ENCODE assay signal across 34 cellular contexts in the genomic region with DNA sequence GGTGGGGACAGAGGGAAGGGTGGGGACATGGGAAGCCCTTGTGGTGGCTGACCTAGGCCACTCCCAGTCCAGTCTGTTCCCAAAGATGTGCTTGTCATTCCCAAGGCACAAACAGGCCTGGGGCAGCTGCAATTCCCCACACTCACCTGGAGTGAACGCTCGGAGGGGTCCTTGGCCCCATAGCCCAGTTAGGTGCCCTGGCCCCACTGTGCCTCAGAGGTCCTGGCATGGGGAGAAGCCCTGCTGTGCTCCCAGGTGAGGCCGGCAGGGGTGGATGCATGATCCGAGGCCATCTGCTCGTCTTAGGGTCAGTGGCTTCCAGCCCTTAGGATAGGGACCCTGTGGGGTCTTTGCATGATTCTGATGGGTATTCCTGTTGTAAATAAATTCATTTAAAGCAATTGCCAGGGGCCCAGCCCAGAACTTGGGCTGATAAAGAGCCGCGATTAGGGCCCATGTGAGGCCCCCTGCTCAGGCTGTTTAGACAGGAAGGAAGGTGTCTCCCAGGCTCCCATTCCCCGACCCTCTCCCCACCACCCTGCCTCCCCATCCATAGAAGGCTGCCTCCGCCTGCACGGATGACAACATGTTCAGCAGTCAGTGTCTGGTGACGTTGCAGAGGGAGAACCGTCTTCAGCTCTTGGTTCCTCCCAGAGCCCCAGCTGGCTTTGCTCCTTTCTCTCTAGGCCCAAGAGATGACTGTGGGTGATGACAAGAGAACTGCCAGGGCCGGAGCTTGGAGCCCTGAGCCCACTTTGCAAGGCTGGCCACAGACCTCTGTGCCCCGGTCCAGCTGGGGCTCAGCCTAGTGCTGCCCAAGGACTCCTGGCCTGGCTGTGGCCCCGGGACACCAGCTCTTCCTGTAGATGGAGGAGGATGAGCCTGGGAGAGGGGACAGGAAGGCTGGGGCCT. TPM values are rescaled to one million over a fixed set of nuclear protein-coding genes. Genes with fewer than 3 reads are reported as not detected.
"Had no signal": no experiment of that assay in that cellular context is flagged by ENCODE, and none has a peak within 500 bp of the region (broad histone marks: within the 10 kb centered on the region; RNA-seq: fewer than 3 reads in every experiment).

No MANE protein-coding gene starts in this region.

- H3K27ac ChIP-seq: brain microvascular endothelial cell, epithelial cell of prostate, esophagus squamous epithelium, heart right ventricle, left lung, parathyroid adenoma, right atrium auricular region, thoracic aorta, vagina had no signal

- H3K4me3 Mint-ChIP-seq: activated CD4-positive, alpha-beta T cell treated with anti-CD3 and anti-CD28 coated beads, Interleukin-2, amount 10 ng/mL, durations not matched to agents 7 days and 5 days; activated CD8-positive, alpha-beta T cell treated with anti-CD3 and anti-CD28 coated beads for 36 hours; naive B cell; nephron progenitor cell; T-helper 17 cell; type B pancreatic cell had no signal

- ATAC-seq: activated CD8-positive, alpha-beta T cell treated with anti-CD3 and anti-CD28 coated beads for 36 hours; left lung; SK-N-SH treated with all-trans-retinoic acid at 6 μM for 48 hours; stimulated activated naive CD8-positive, alpha-beta T cell treated with anti-CD3 and anti-CD28 coated beads, Interleukin-15, Interleukin-2, amounts not matched to agents 100 U/mL and 50 U/mL, for 24 hours; T-helper 17 cell had no signal

- H3K27ac Mint-ChIP-seq: activated CD4-positive, alpha-beta T cell treated with anti-CD3 and anti-CD28 coated beads, Interleukin-2, amount 10 ng/mL, durations not matched to agents 7 days and 5 days; activated CD8-positive, alpha-beta T cell treated with anti-CD3 and anti-CD28 coated beads for 36 hours; nephron progenitor cell; T-helper 17 cell; type B pancreatic cell had no signal

- H2AFZ ChIP-seq: parathyroid adenoma had no signal

- H3K27me3 Mint-ChIP-seq: activated CD4-positive, alpha-beta T cell treated with anti-CD3 and anti-CD28 coated beads, Interleukin-2, amount 10 ng/mL, durations not matched to agents 7 days and 5 days had no signal

- H3K36me3 ChIP-seq: brain microvascular endothelial cell, esophagus squamous epithelium, heart right ventricle, left lung, right atrium auricular region, thoracic aorta, vagina had no signal

- H3K9me3 Mint-ChIP-seq: activated CD4-positive, alpha-beta T cell treated with anti-CD3 and anti-CD28 coated beads, Interleukin-2, amount 10 ng/mL, durations not matched to agents 7 days and 5 days; activated CD8-positive, alpha-beta T cell treated with anti-CD3 and anti-CD28 coated beads for 36 hours; type B pancreatic cell had no signal

- H3K4me1 Mint-ChIP-seq: activated CD4-positive, alpha-beta T cell treated with anti-CD3 and anti-CD28 coated beads, Interleukin-2, amount 10 ng/mL, durations not matched to agents 7 days and 5 days; naive B cell; nephron progenitor cell; T-helper 17 cell had no signal

- H3K4me3 ChIP-seq: esophagus squamous epithelium, heart right ventricle, left lung, lung, right atrium auricular region, thoracic aorta, vagina had no signal

- DNase-seq: activated CD4-positive, alpha-beta T cell treated with anti-CD3 and anti-CD28 coated beads for 1 hour; activated CD4-positive, alpha-beta T cell treated with anti-CD3 and anti-CD28 coated beads, Interleukin-2, amount 10 ng/mL, durations not matched to agents 7 days and 5 days; activated CD8-positive, alpha-beta T cell treated with anti-CD3 and anti-CD28 coated beads for 36 hours; activated gamma-delta T cell; activated naive CD4-positive, alpha-beta T cell treated with anti-CD3 and anti-CD28 coated beads, Interleukin-2, amount 50 U/mL, for 16 hours; activated T-cell treated with anti-CD3 and anti-CD28 coated beads for 4 hours; amniotic stem cell; brain microvascular endothelial cell; caudate nucleus; dermis blood vessel endothelial cell; effector CD4-positive, alpha-beta T cell; esophagus squamous epithelium; foreskin melanocyte; heart right ventricle; kidney glomerular epithelial cell; naive B cell; nephron progenitor cell; nucleus accumbens; stimulated activated CD4-positive, alpha-beta T cell treated with anti-CD3 and anti-CD28 coated beads, Interleukin-12 subunit alpha, Interleukin-12 subunit beta, amount 100 ng/mL, for 4 hours; stimulated activated CD4-positive, alpha-beta T cell treated with anti-CD3 and anti-CD28 coated beads, Interleukin-4, amount 100 ng/mL, for 1 hour; stimulated activated naive CD8-positive, alpha-beta T cell treated with anti-CD3 and anti-CD28 coated beads, Interleukin-15, Interleukin-2, amounts not matched to agents 100 U/mL and 50 U/mL, for 24 hours; T-helper 17 cell; T1000 had no signal

- H3K9ac ChIP-seq: parathyroid adenoma had no signal

- H3K9me3 ChIP-seq: right atrium auricular region, thoracic aorta, vagina had no signal

- H3K36me3 Mint-ChIP-seq: type B pancreatic cell had no signal

- H3K27me3 ChIP-seq: brain microvascular endothelial cell, heart right ventricle, right atrium auricular region, vagina had no signal

- H3K4me1 ChIP-seq: esophagus squamous epithelium, heart right ventricle, left lung, parathyroid adenoma, right atrium auricular region, vagina had no signal

RNA-seq across cellular contexts. Expression of a gene that starts 28.4 kb away (rescaled TPM):
- total RNA-seq: activated CD4-positive, alpha-beta T cell treated with anti-CD3 and anti-CD28 coated beads, Interleukin-2, amount 10 ng/mL, durations not matched to agents 7 days and 5 days; activated CD8-positive, alpha-beta T cell treated with anti-CD3 and anti-CD28 coated beads for 36 hours; dermis blood vessel endothelial cell; glomerular endothelial cell; left lung; lung; pulmonary artery endothelial cell; right atrium auricular region; T-helper 17 cell; thoracic aorta had no signal
